23 cellular contexts compared by ENCODE assay signal in genomic region chr6:141267420-141267819, GRCh38.
DNase-seq lines count a peak whose midpoint lies in the region; ATAC-seq and TF ChIP-seq lines count a peak whose summit lies in the region.
"Had no signal": no experiment of that assay in that cellular context is flagged by ENCODE, and none has a peak within 500 bp of the region (broad histone marks: within the 10 kb centered on the region; RNA-seq: fewer than 3 reads in every experiment).

No MANE protein-coding gene starts in this region.

- H3K27ac ChIP-seq in ACC112 (ENCODE audit: low read depth, low read length) (no peak overlapping the region), GM23338 (ENCODE audit: low read depth) (no peak overlapping the region), fibroblast of lung (ENCODE audit: insufficient read depth, low read length) (no peak overlapping the region)
- H3K27ac ChIP-seq: A549 had no signal

- no peak for TF ChIP-seq CTCF in GM23338 (conservative IDR thresholded peaks at IDR 0.05; ENCODE audit: low read depth in 2 of 2)
- TF ChIP-seq CTCF in fibroblast of lung (conservative IDR thresholded peaks at IDR 0.05 in 1 of 2, IDR thresholded peaks at IDR 0.05 in 1 of 2; ENCODE audit: low read depth in 1 of 2, low read length in 2 of 2): no peak

- no peaks in the 10 kb centered on the region for H3K36me3 Mint-ChIP-seq in GM23338 (ENCODE audit: low read depth)
- H3K36me3 Mint-ChIP-seq: CD4-positive, CD25-positive, alpha-beta regulatory T cell; T-cell had no signal

- no peaks in the 10 kb centered on the region for H3K27me3 Mint-ChIP-seq in GM23338 (ENCODE audit: insufficient read depth, low read depth, poor library complexity)
- H3K27me3 Mint-ChIP-seq: CD4-positive, CD25-positive, alpha-beta regulatory T cell; T-cell had no signal

- H3K9me3 Mint-ChIP-seq in GM23338: no peaks in the 10 kb centered on the region
- H3K9me3 Mint-ChIP-seq: T-cell had no signal

- no peak overlapping the region for H3K4me3 Mint-ChIP-seq in GM23338
- H3K4me3 Mint-ChIP-seq: CD4-positive, CD25-positive, alpha-beta regulatory T cell; T-cell had no signal

- peaks cover 31% of the 10 kb centered on the region for H3K4me1 Mint-ChIP-seq in GM23338

- peak overlapping the region; percentile 49; the same call in 1 of the 2 replicates for H3K27ac Mint-ChIP-seq in GM23338
- H3K27ac Mint-ChIP-seq: CD4-positive, CD25-positive, alpha-beta regulatory T cell had no signal

- no peak for DNase-seq in GM23338 (ENCODE audit: low spot score)
- peak; percentile 43 for DNase-seq in SK-MEL-5 (ENCODE audit: low read depth, low spot score)
- no peak for DNase-seq in fibroblast of lung (ENCODE audit: low read depth in 2 of 2)
- DNase-seq in central memory CD4-positive, alpha-beta T cell: no peak
- DNase-seq in activated gamma-delta T cell treated with Interleukin-2 at 50 U/mL for 16 hours: no peak
- DNase-seq in NCI-H1417 treated with DMSO at 0.1 percent for 48 hours (lab: John Stamatoyannopoulos, UW): no peak
- no peak for DNase-seq in dermis blood vessel endothelial cell
- DNase-seq: BE2C; CD4-positive, CD25-positive, alpha-beta regulatory T cell; COR-L47; DMS79 treated with DMSO at 0.1 percent for 48 hours; MG63; NCI-H1417; NCI-H2029; NCI-H2227 treated with DMSO at 0.1 percent for 48 hours; NCI-H510A; NCI-H774; OCI-M1; T-cell had no signal

- ATAC-seq in GM23338: no peak
- ATAC-seq: Right ventricle myocardium inferior, T-cell had no signal

- H3K9ac ChIP-seq in fibroblast of lung (ENCODE audit: insufficient read depth, low read length): no peak overlapping the region

- no peak overlapping the region for H3K4me3 ChIP-seq in ACC112 (ENCODE audit: low read depth, low read length)
- no peak overlapping the region for H3K4me3 ChIP-seq in GM23338
- H3K4me3 ChIP-seq in fibroblast of lung (replicated peaks in 1 of 4; ENCODE audit: control extremely low read depth in 1 of 4, insufficient read depth in 1 of 4, low read depth in 3 of 4, low read length in 4 of 4): no peak overlapping the region
- H3K4me3 ChIP-seq: MG63, SK-N-MC had no signal

- no peaks in the 10 kb centered on the region for H3K36me3 ChIP-seq in ACC112 (ENCODE audit: insufficient read depth, low read length)
- H3K36me3 ChIP-seq in GM23338 (ENCODE audit: insufficient read depth): no peaks in the 10 kb centered on the region; the same call in 1 of the 2 replicates
- no peaks in the 10 kb centered on the region for H3K36me3 ChIP-seq in fibroblast of lung (ENCODE audit: control insufficient read depth, insufficient read depth, low read length)
- H3K36me3 ChIP-seq: BE2C, MG63 had no signal

- H3K9me2 ChIP-seq in GM23338 (ENCODE audit: insufficient read depth): no peaks in the 10 kb centered on the region

- H3F3A ChIP-seq in GM23338 (replicated peaks; ENCODE audit: low read depth): no peaks in the 10 kb centered on the region

- H3K4me2 ChIP-seq in GM23338 (no peak overlapping the region), fibroblast of lung (ENCODE audit: extremely low read depth, insufficient read depth, low read length) (no peak overlapping the region)

- H4K20me1 ChIP-seq in GM23338 (replicated peaks; ENCODE audit: insufficient read depth): no peaks in the 10 kb centered on the region
- H4K20me1 ChIP-seq in fibroblast of lung (ENCODE audit: control insufficient read depth, extremely low read depth, insufficient read depth, low read length): no peaks in the 10 kb centered on the region

- H3K79me2 ChIP-seq in ACC112 (ENCODE audit: control insufficient read depth, insufficient read depth, low read length, unreplicated experiment) (no peaks in the 10 kb centered on the region), GM23338 (replicated peaks; ENCODE audit: insufficient read depth) (no peaks in the 10 kb centered on the region), fibroblast of lung (ENCODE audit: control insufficient read depth, insufficient read depth, low read length) (no peaks in the 10 kb centered on the region)

- in situ Hi-C loops in SK-MEL-5 (cut with HindIII; ENCODE audit: low pct_unique_long_range_greater_than_20kb, low sequenced_read_pairs): no loop called here

- H3K27me3 ChIP-seq in ACC112 (ENCODE audit: insufficient read depth, low read length) (no peaks in the 10 kb centered on the region), GM23338 (ENCODE audit: insufficient read depth) (no peaks in the 10 kb centered on the region), fibroblast of lung (ENCODE audit: control insufficient read depth, insufficient read depth, low read length) (no peaks in the 10 kb centered on the region)
- H3K27me3 ChIP-seq: BE2C, MG63 had no signal

- no peaks in the 10 kb centered on the region for H3K9me3 ChIP-seq in fibroblast of lung (ENCODE audit: control insufficient read depth, insufficient read depth, low read depth, low read length)
- H3K9me3 ChIP-seq: A549, BE2C had no signal

- peaks cover 13% of the 10 kb centered on the region for H3K4me1 ChIP-seq in ACC112 (ENCODE audit: control insufficient read depth, insufficient read depth, low read length, unreplicated experiment)
- H3K4me1 ChIP-seq in GM23338 (ENCODE audit: insufficient read depth): peaks cover 25% of the 10 kb centered on the region
- H3K4me1 ChIP-seq in fibroblast of lung (ENCODE audit: control insufficient read depth, extremely low read depth, insufficient read depth, low read length): no peaks in the 10 kb centered on the region
- H3K4me1 ChIP-seq: BE2C had no signal

- H2AFZ ChIP-seq in ACC112 (ENCODE audit: low read length, unreplicated experiment) (peak overlapping the region; percentile 80), GM23338 (no peak overlapping the region), fibroblast of lung (ENCODE audit: low read length) (peak overlapping the region; percentile 23)

TF ChIP-seq in GM23338, 12 proteins besides CTCF, POLR2A, EP300 and RAD21 (continues in another document):
- no peak for TF ChIP-seq EZH2phosphoT487 (IDR thresholded peaks at IDR 0.05; ENCODE audit: unreplicated experiment)
- no peak for TF ChIP-seq CREB1 (CRISPR knock-in tag; IDR thresholded peaks at IDR 0.05; ENCODE audit: low read depth)
- no peak for TF ChIP-seq STAT1 (IDR thresholded peaks at IDR 0.05; ENCODE audit: unreplicated experiment)
- TF ChIP-seq ZNF462 (CRISPR knock-in tag; IDR thresholded peaks at IDR 0.05): no peak
- no peak for TF ChIP-seq POLR2AphosphoS5 (IDR thresholded peaks at IDR 0.05; ENCODE audit: low read depth)
- no peak for TF ChIP-seq EZH2 (IDR thresholded peaks at IDR 0.05; ENCODE audit: low read depth, unreplicated experiment)
- TF ChIP-seq NANOG (IDR thresholded peaks at IDR 0.05; ENCODE audit: borderline replicate concordance): no peak
- no peak for TF ChIP-seq ZNF114 (CRISPR knock-in tag; IDR thresholded peaks at IDR 0.05)
